8 cellular contexts compared by ENCODE assay signal in the genomic region with DNA sequence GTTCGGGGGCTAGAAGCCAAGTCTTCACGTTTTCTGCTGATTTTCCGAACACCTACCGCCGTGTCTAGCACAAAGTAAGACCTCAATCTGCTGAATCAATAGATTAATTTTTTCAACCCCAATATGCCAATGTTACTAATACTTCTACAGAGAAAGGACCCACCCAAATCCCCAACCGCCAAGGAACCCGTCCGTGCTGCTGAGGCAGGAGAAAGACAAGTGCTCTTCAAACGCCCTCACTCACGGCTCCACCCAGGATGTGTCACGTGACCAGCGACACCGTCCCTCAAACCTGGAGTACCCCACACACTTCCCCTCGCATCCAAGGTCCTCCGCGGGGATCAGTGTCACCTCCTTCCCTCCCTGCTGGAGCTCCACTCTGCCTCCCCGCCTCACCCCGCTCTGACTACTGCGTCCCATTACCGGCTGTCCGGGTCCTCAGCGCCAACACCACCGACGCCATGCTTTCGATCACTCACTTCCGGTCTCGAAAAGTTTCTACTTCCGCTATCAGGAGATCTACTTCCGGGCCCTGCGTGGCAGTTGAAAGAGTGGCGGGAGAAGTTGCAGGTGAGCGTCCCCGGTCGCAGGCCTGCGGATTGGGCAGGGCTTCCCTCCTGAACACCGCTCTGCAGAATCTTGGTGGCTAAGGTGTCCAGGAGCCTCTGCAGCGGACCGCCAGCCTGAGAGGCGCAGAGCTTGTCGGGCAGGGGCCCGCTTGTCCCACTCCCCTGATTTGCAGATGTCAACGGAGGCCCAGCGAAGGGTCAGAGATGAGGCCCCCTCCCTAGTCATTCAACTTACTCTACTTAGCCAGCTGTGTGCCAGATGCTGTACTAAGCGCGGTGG. TPM values are rescaled to one million over a fixed set of nuclear protein-coding genes. Genes with fewer than 3 reads are reported as not detected.
DNase-seq lines count a peak whose midpoint lies in the region; ATAC-seq and TF ChIP-seq lines count a peak whose summit lies in the region.

A gene with protein sequence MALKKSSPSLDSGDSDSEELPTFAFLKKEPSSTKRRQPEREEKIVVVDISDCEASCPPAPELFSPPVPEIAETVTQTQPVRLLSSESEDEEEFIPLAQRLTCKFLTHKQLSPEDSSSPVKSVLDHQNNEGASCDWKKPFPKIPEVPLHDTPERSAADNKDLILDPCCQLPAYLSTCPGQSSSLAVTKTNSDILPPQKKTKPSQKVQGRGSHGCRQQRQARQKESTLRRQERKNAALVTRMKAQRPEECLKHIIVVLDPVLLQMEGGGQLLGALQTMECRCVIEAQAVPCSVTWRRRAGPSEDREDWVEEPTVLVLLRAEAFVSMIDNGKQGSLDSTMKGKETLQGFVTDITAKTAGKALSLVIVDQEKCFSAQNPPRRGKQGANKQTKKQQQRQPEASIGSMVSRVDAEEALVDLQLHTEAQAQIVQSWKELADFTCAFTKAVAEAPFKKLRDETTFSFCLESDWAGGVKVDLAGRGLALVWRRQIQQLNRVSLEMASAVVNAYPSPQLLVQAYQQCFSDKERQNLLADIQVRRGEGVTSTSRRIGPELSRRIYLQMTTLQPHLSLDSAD (plus strand): TSS at position 522 of the 849 bp plus-strand sequence. CDS start 1,980 bp downstream, outside the sequence.
A gene (minus strand): TSS at position 477 of the 849 bp plus-strand sequence. CDS start 14 bp downstream, at position 463.

- H3K4me1 ChIP-seq in Caco-2, result peaks cover 7% of the 10 kb centered on the region; the same call in 1 of the 2 replicates
- peaks cover 7% of the 10 kb centered on the region; the same call in 1 of the 2 replicates for H3K4me1 ChIP-seq in HUES64 (ENCODE audit: insufficient read depth, low read length)
- H3K4me1 ChIP-seq in OCI-LY3 (ENCODE audit: low read length), result peaks cover 15% of the 10 kb centered on the region

- H3K9me3 Mint-ChIP-seq in Caco-2 (ENCODE audit: unreplicated experiment), result no peaks in the 10 kb centered on the region

- H3K4me2 ChIP-seq in OCI-LY3 (ENCODE audit: low read length), result peak within 1 kb of the TSS; percentile 83

- peak; percentile 88 for ATAC-seq in GM21390 (IDR thresholded peaks at IDR 0.05; ENCODE audit: unreplicated experiment)

- peaks cover 12% of the 10 kb centered on the region for H3K36me3 ChIP-seq in Caco-2 (ENCODE audit: control insufficient read depth, insufficient read depth, low read length)
- peaks cover 64% of the 10 kb centered on the region for H3K36me3 ChIP-seq in HUES64 (ENCODE audit: insufficient read depth, low read length)
- peaks cover 41% of the 10 kb centered on the region for H3K36me3 ChIP-seq in OCI-LY3 (replicated peaks; ENCODE audit: low read depth, low read length)

- no peaks in the 10 kb centered on the region for H3K27me3 Mint-ChIP-seq in Caco-2 (ENCODE audit: insufficient read depth, unreplicated experiment)

- intact Hi-C loops in Caco-2 (cut with micrococcal nuclease; ENCODE audit: unreplicated experiment), result loop anchor here (2.0 kb wide), 1 partner anchor 26 kb away; a partner anchor contains a TSS

- peak within 1 kb of the TSS; percentile 90 for H2AFZ ChIP-seq in OCI-LY3 (ENCODE audit: low read depth, low read length)

- H3K4me3 ChIP-seq in Caco-2 (ENCODE audit: low read depth, low read length) (peak within 1 kb of the TSS; percentile 52), HUES64 (ENCODE audit: low read length) (peak within 1 kb of the TSS; percentile 90), OCI-LY3 (ENCODE audit: low read length) (peak within 1 kb of the TSS; percentile 86)

- H3K9me3 ChIP-seq in Caco-2 (no peaks in the 10 kb centered on the region), HUES64 (ENCODE audit: insufficient read depth, low read depth, low read length) (no peaks in the 10 kb centered on the region), OCI-LY3 (ENCODE audit: insufficient read depth, low read length) (no peaks in the 10 kb centered on the region)

- peaks cover 17% of the 10 kb centered on the region for H3K4me1 Mint-ChIP-seq in Caco-2 (ENCODE audit: low read depth, unreplicated experiment)

- TF ChIP-seq CTCF in Caco-2 (IDR thresholded peaks at IDR 0.05; ENCODE audit: insufficient read depth in 1 of 2, low read depth in 1 of 2, low read length in 1 of 2, severe bottlenecking in 1 of 2, unreplicated experiment in 1 of 2), result no peak
- TF ChIP-seq CTCF in OCI-LY3 (IDR thresholded peaks at IDR 0.05; ENCODE audit: low read depth, low read length), result no peak

- H3K27ac ChIP-seq in HUES64 (ENCODE audit: low read depth, low read length) (peak within 1 kb of the TSS; percentile 90), OCI-LY3 (ENCODE audit: low read length) (peak within 1 kb of the TSS; percentile 77), epithelial cell of prostate (peak within 1 kb of the TSS; percentile 92)

- peak within 1 kb of the TSS; percentile 98 for H3K27ac Mint-ChIP-seq in Caco-2 (ENCODE audit: unreplicated experiment)

- H3K9ac ChIP-seq in HUES64 (ENCODE audit: low read depth, low read length) (peak within 1 kb of the TSS; percentile 95), OCI-LY3 (ENCODE audit: low read length) (peak within 1 kb of the TSS; percentile 79)

- H3K27me3 ChIP-seq in Caco-2 (replicated peaks; ENCODE audit: control insufficient read depth, insufficient read depth, low read length) (no peaks in the 10 kb centered on the region), HUES64 (ENCODE audit: insufficient read depth, low read length) (no peaks in the 10 kb centered on the region), OCI-LY3 (ENCODE audit: low read depth, low read length) (no peaks in the 10 kb centered on the region)

- H3K36me3 Mint-ChIP-seq in Caco-2 (ENCODE audit: insufficient read depth, unreplicated experiment), result peaks cover 53% of the 10 kb centered on the region

- peak; percentile 96 for DNase-seq in Caco-2
- peak; percentile 91 for DNase-seq in activated CD8-positive, alpha-beta memory T cell treated with anti-CD3 and anti-CD28 coated beads, Interleukin-2, amount 50 U/mL, for 48 hours
- DNase-seq in epithelial cell of prostate (ENCODE audit: low read depth, low spot score), result peak; percentile 59
- peak; percentile 89 for DNase-seq in mucosa of gallbladder (ENCODE audit: low spot score)
- DNase-seq in stimulated activated CD8-positive, alpha-beta memory T cell treated with anti-CD3 and anti-CD28 coated beads, Interleukin-4, amount 100 ng/mL, for 24 hours (ENCODE audit: low read depth), result peak; percentile 74

- BruUV-seq in Caco-2 (replicated peaks; lab: Mats Ljungman, UMichigan), result TSS peak; percentile 68

- WGBS in HUES64, result 2% methylated on average over 45 of the region's 45 CpGs

- H3K79me2 ChIP-seq in OCI-LY3 (ENCODE audit: low read length), result peaks cover 30% of the 10 kb centered on the region

- CTCF ChIA-PET in Caco-2 (lab: Charles Lee), result interaction anchor here (0.5 to 2.4 kb wide), 3 partner anchors 11 to 696 kb away, joined by 4 to 13 read pairs (median 9); a partner anchor contains a TSS

- POLR2A ChIA-PET in Caco-2 (lab: Charles Lee), result interaction anchor here (0.5 to 1.3 kb wide), 4 partner anchors 11 to 215 kb away, joined by 3 to 7 read pairs (median 4); a partner anchor contains a TSS

- H4K20me1 ChIP-seq in OCI-LY3 (ENCODE audit: insufficient read depth, low read length), result 0 out of 2 replicates have a peak, but pooled peaks cover 4% of the 10 kb centered on the region

- H3K4me3 Mint-ChIP-seq in Caco-2 (ENCODE audit: unreplicated experiment), result peak within 1 kb of the TSS; percentile 89

RNA-seq across cellular contexts. Expression of the first gene that starts in this region (rescaled TPM):
- 43.5 and 48.5 TPM in 2 replicates for total RNA-seq in Caco-2 (2022)
- 13.9 TPM for polyA plus RNA-seq in HUES64 (2013, experiment 1 of 2)
- polyA plus RNA-seq in HUES64 (2013, experiment 2 of 2), result 13.2 TPM
- 1.4 TPM for total RNA-seq in mucosa of gallbladder

RNA-seq across cellular contexts. Expression of the second gene that starts in this region (rescaled TPM):
- total RNA-seq in Caco-2 (2022) (196 and 203 TPM in 2 replicates), mucosa of gallbladder (55.5 TPM)
- polyA plus RNA-seq in HUES64 (2013, experiment 1 of 2), result 89.0 TPM
- polyA plus RNA-seq in HUES64 (2013, experiment 2 of 2), result 76.3 TPM

Comparison
In these comparisons a context has a peak if more than half of its experiments do, and no peak if none do; other contexts are left out.
1. Peak in every context shown above with its lines: DNase-seq, ATAC-seq, H3K4me3 ChIP-seq and H3K27ac ChIP-seq.
2. RNA of the first gene that starts in this region (total RNA-seq): 43.5 to 48.5 TPM in Caco-2; 1.4 TPM in mucosa of gallbladder (single experiment); every median in the first group is over 10 times any median in the second.